Comparison of ENCODE assay signal across 24 cellular contexts in the genomic region with DNA sequence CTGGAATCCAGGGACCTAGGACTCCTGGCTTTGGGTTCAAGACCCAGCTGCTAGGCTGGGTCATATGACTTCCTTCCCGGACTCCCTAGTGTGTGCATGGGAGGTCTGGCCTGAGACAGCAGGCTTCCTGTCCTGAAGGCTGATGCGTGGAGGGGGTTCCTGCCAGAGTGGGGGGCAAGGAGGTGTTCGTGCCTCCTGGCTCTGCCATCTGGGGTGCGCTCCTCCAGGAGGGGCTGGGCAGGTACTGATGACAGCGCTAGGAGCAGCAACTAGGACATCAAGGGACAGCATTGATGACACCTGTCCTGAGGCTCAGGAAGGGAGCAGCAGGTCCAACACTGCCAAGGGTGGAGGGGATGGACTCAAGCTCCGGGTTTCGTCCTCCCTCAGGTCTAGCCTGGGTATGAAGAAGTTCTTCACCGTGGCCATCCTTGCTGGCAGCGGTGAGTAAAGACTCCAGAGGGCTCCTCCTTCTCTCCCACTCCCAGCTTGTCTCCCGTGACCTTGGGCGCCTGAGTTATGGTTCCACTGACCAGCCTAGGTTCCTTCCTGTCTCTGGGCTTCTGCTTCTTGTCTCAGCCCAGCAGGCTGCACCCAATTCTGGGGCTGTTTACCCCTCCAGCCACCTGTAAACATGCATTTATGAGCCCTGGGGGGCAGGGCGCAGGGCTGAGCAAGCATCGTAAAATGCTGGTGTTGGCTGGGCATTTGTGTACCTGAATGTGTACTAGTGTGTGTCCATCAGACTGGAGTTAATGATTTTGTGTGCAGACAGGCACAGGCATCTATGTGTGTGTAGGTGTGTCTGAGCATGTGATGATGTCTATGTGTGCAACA. TPM values are rescaled to one million over a fixed set of nuclear protein-coding genes. Genes with fewer than 3 reads are reported as not detected.
DNase-seq lines count a peak whose midpoint lies in the region; ATAC-seq and TF ChIP-seq lines count a peak whose summit lies in the region.
"Had no signal": no experiment of that assay in that cellular context is flagged by ENCODE, and none has a peak within 500 bp of the region (broad histone marks: within the 10 kb centered on the region; RNA-seq: fewer than 3 reads in every experiment).

No MANE protein-coding gene starts in this region.

- H3K4me3 ChIP-seq in osteoblast (ENCODE audit: insufficient read depth, low read length), result no peak overlapping the region
- H3K4me3 ChIP-seq: GM23248 had no signal

- no peaks in the 10 kb centered on the region for H3K79me2 ChIP-seq in osteoblast (ENCODE audit: insufficient read depth, low read length)

- H3K4me1 Mint-ChIP-seq in chondrocyte (ENCODE audit: low read depth), result no peaks in the 10 kb centered on the region

- H3K36me3 Mint-ChIP-seq in chondrocyte (ENCODE audit: low read depth), result no peaks in the 10 kb centered on the region

- no peaks in the 10 kb centered on the region for H3K9me3 ChIP-seq in osteoblast (ENCODE audit: low read depth, low read length)

- no peaks in the 10 kb centered on the region for H3K4me1 ChIP-seq in osteoblast (ENCODE audit: insufficient read depth, low read length)

- TF ChIP-seq CTCF in chondrocyte (IDR thresholded peaks at IDR 0.05) (no peak), osteoblast (IDR thresholded peaks at IDR 0.05; ENCODE audit: extremely low read depth, low read depth, low read length) (no peak), GM13977 (IDR thresholded peaks at IDR 0.05; ENCODE audit: extremely low read depth, insufficient read depth, missing control alignments) (no peak)

- no peak overlapping the region for H3K27ac ChIP-seq in osteoblast (ENCODE audit: low read depth, low read length)
- H3K27ac ChIP-seq: GM23248 had no signal

- no peak for ATAC-seq in GM21526 (IDR thresholded peaks at IDR 0.05; ENCODE audit: low FRiP score, unreplicated experiment)

- H3K9me3 Mint-ChIP-seq in chondrocyte (ENCODE audit: low read depth), result no peaks in the 10 kb centered on the region
- H3K9me3 Mint-ChIP-seq: CD4-positive, alpha-beta T cell had no signal

- H3K4me3 Mint-ChIP-seq in chondrocyte (ENCODE audit: unreplicated experiment), result no peak overlapping the region
- H3K4me3 Mint-ChIP-seq: CD4-positive, alpha-beta T cell had no signal

- no peaks in the 10 kb centered on the region for H4K20me1 ChIP-seq in osteoblast (ENCODE audit: insufficient read depth, low read length)

- H3K36me3 ChIP-seq in osteoblast (ENCODE audit: insufficient read depth, low read length), result no peaks in the 10 kb centered on the region

- no peak overlapping the region for H3K4me2 ChIP-seq in osteoblast (ENCODE audit: insufficient read depth, low read length)

- in situ Hi-C loops in GM13977 (cut with MboI; ENCODE audit: low pct_unique_long_range_greater_than_20kb, low sequenced_read_pairs, unreplicated experiment), result loop anchor here (25.0 kb wide), 1 partner anchor 228 kb away; a partner anchor contains a TSS
- in situ Hi-C loops in G401 (cut with HindIII; ENCODE audit: low sequenced_read_pairs), result no loop called here

- peaks cover 5% of the 10 kb centered on the region for H3K27me3 ChIP-seq in osteoblast (ENCODE audit: insufficient read depth, low read length)

- peak; percentile 2 for DNase-seq in AG20443 (ENCODE audit: low spot score)
- DNase-seq in D341Med (ENCODE audit: low spot score), result peak; percentile 7
- peak; percentile 53 for DNase-seq in chondrocyte (ENCODE audit: low spot score)
- peak; percentile 45 for DNase-seq in osteoblast (ENCODE audit: insufficient read length, low spot score, missing footprints)
- no peak for DNase-seq in GM13977 (ENCODE audit: low spot score)
- DNase-seq in G401 (ENCODE audit: low spot score), result no peak
- no peak for DNase-seq in EL
- DNase-seq: CD4-positive, alpha-beta T cell; COR-L47; DMS 273 treated with DMSO at 0.1 percent for 48 hours; DMS79 treated with DMSO at 0.1 percent for 48 hours; GM23248; HCEC 1CT; KG1; NCI-H1105; NCI-H2081; NCI-H2171; NCI-H524 treated with DMSO at 0.1 percent for 48 hours; Right ventricle myocardium superior had no signal

- no peak overlapping the region for H3K27ac Mint-ChIP-seq in chondrocyte (ENCODE audit: unreplicated experiment)
- H3K27ac Mint-ChIP-seq: CD4-positive, alpha-beta T cell had no signal

- no peak overlapping the region for H2AFZ ChIP-seq in osteoblast (ENCODE audit: low read length)
- H2AFZ ChIP-seq: GM23248 had no signal

- peaks cover 23% of the 10 kb centered on the region for H3K27me3 Mint-ChIP-seq in chondrocyte (ENCODE audit: low read depth)

RNA-seq across cellular contexts. Expression of a gene that starts 0.9 kb away (rescaled TPM):
- total RNA-seq in chondrocyte, result not detected in 3 replicates
- not detected in 2 replicates for total RNA-seq in osteoblast
- total RNA-seq in G401 (2014; rRNA removed; shearing (Covaris generic)), result not detected in 2 replicates
- total RNA-seq: A172; CD4-positive, alpha-beta T cell; GM23248; HT1080; OCI-LY7; Right ventricle myocardium superior; SK-MEL-5 had no signal

RNA-seq across cellular contexts. Expression of a gene that starts 20.7 kb away (rescaled TPM):
- not detected in 3 replicates for total RNA-seq in chondrocyte
- total RNA-seq in osteoblast, result not detected in 2 replicates
- not detected in 2 replicates for total RNA-seq in G401 (2014; rRNA removed; shearing (Covaris generic))
- total RNA-seq: A172; CD4-positive, alpha-beta T cell; GM23248; HT1080; OCI-LY7; Right ventricle myocardium superior; SK-MEL-5 had no signal

RNA-seq across cellular contexts. Expression of a gene that starts 45.9 kb away (rescaled TPM):
- not detected in 3 replicates for total RNA-seq in chondrocyte
- under 0.01 TPM in 1 of 2 replicates, not detected in the other for total RNA-seq in osteoblast
- 0.98 and 3.5 TPM in 2 replicates for total RNA-seq in G401 (2014; rRNA removed; shearing (Covaris generic))
- total RNA-seq: A172, HT1080 had no signal

RNA-seq across cellular contexts. Expression of a gene that starts 46.3 kb away (rescaled TPM):
- not detected in 3 replicates for total RNA-seq in chondrocyte
- total RNA-seq in osteoblast, result not detected in 2 replicates
- total RNA-seq in G401 (2014; rRNA removed; shearing (Covaris generic)), result not detected in 2 replicates
- total RNA-seq: A172; CD4-positive, alpha-beta T cell; GM23248; HT1080; Right ventricle myocardium superior; SK-MEL-5 had no signal

Comparison
In these comparisons a context has a peak if more than half of its experiments do, and no peak if none do; other contexts are left out.
1. DNase-seq: peak in AG20443 (single experiment), D341Med (single experiment), chondrocyte (single experiment) and osteoblast (single experiment); none in GM13977 (single experiment), G401 (single experiment) and EL (single experiment).